ENCODE assay signal across 12 cellular contexts in genomic region chr4:82423245-82424054, GRCh38. TPM values are rescaled to one million over a fixed set of nuclear protein-coding genes. Genes with fewer than 3 reads are reported as not detected.
DNase-seq lines count a peak whose midpoint lies in the region; ATAC-seq and TF ChIP-seq lines count a peak whose summit lies in the region.
"Had no signal": no experiment of that assay in that cellular context is flagged by ENCODE, and none has a peak within 500 bp of the region (broad histone marks: within the 10 kb centered on the region; RNA-seq: fewer than 3 reads in every experiment).

No MANE protein-coding gene starts in this region.

- H3K4me3 ChIP-seq in AG10803 (ENCODE audit: low read length) (no peak overlapping the region), GM23338 (no peak overlapping the region)
- H3K4me3 ChIP-seq: psoas muscle had no signal

- H3F3A ChIP-seq in GM23338 (replicated peaks; ENCODE audit: low read depth): peaks cover 58% of the 10 kb centered on the region

- no peaks in the 10 kb centered on the region for H3K9me2 ChIP-seq in GM23338 (ENCODE audit: insufficient read depth)

- H3K4me1 Mint-ChIP-seq in GM23338 (peaks cover 14% of the 10 kb centered on the region), immature natural killer cell (peaks cover 35 to 63% of the 10 kb centered on the region in 2 donors)

- H3K4me1 ChIP-seq in GM23338 (ENCODE audit: insufficient read depth): peaks cover 13% of the 10 kb centered on the region

- H3K27me3 Mint-ChIP-seq in GM23338 (ENCODE audit: insufficient read depth, low read depth, poor library complexity) (peaks cover 16% of the 10 kb centered on the region), immature natural killer cell (ENCODE audit: low read depth in 3 of 3) (peaks cover 5 to 15% (median 15%) of the 10 kb centered on the region in 3 donors)

- TF ChIP-seq CTCF in AG10803 (conservative IDR thresholded peaks at IDR 0.05; ENCODE audit: low read length): no peak
- no peak for TF ChIP-seq CTCF in GM23338 (conservative IDR thresholded peaks at IDR 0.05; ENCODE audit: low read depth in 2 of 2)

- DNase-seq in AG10803 (ENCODE audit: low read depth): peak; percentile 33
- peak; percentile 17 for DNase-seq in GM23338 (ENCODE audit: low spot score)
- DNase-seq in SW 1271 (lab: John Stamatoyannopoulos, UW): peak; percentile 7 to 33
- no peak for DNase-seq in immature natural killer cell
- no peak for DNase-seq in HuH-7.5 (ENCODE audit: low spot score)
- no peak for DNase-seq in mesenteric fat pad (ENCODE audit: low spot score)
- DNase-seq: activated CD8-positive, alpha-beta memory T cell treated with anti-CD3 and anti-CD28 coated beads for 24 hours; cortex of kidney; NCI-H1048; psoas muscle had no signal

- no peaks in the 10 kb centered on the region for H3K27me3 ChIP-seq in GM23338 (ENCODE audit: insufficient read depth)

- H3K27ac Mint-ChIP-seq in GM23338 (peak overlapping the region; percentile 53; the same call in 1 of the 2 replicates), immature natural killer cell (peak overlapping the region in 4 of 6 donors; percentile 2 to 60 (median 10))

- no peak overlapping the region for H2AFZ ChIP-seq in GM23338

- peaks cover 37% of the 10 kb centered on the region for H3K79me2 ChIP-seq in GM23338 (replicated peaks; ENCODE audit: insufficient read depth)

- H3K9me3 Mint-ChIP-seq in GM23338 (no peaks in the 10 kb centered on the region; the same call in 2 of the 3 replicates), immature natural killer cell (no peaks in the 10 kb centered on the region)

- ATAC-seq in GM23338 (peak; percentile 9; the same call in 2 of the 3 replicates), HG02852 (IDR thresholded peaks at IDR 0.05; ENCODE audit: unreplicated experiment) (no peak), GM19455 (IDR thresholded peaks at IDR 0.05; ENCODE audit: unreplicated experiment) (no peak)

- peaks cover 58% of the 10 kb centered on the region for H3K36me3 Mint-ChIP-seq in GM23338 (ENCODE audit: low read depth)
- peaks cover 23 to 57% (median 45%) of the 10 kb centered on the region in 3 donors for H3K36me3 Mint-ChIP-seq in immature natural killer cell

- no peak overlapping the region for H3K4me2 ChIP-seq in GM23338

- H3K4me3 Mint-ChIP-seq in GM23338 (no peak overlapping the region; the same call in 2 of the 3 replicates), immature natural killer cell (no peak overlapping the region)

- H3K27ac ChIP-seq in GM23338 (ENCODE audit: low read depth): no peak overlapping the region
- H3K27ac ChIP-seq: psoas muscle had no signal

- peaks cover 48% of the 10 kb centered on the region for H3K36me3 ChIP-seq in GM23338 (ENCODE audit: insufficient read depth)

- H4K20me1 ChIP-seq in GM23338 (replicated peaks; ENCODE audit: insufficient read depth): peaks cover 40% of the 10 kb centered on the region

TF ChIP-seq in GM23338, 12 proteins besides CTCF, POLR2A, EP300 and RAD21:
- TF ChIP-seq ZNF462 (CRISPR knock-in tag; IDR thresholded peaks at IDR 0.05) (no peak), POLR2AphosphoS5 (IDR thresholded peaks at IDR 0.05; ENCODE audit: low read depth) (no peak; the same call in 1 of the 2 replicates), EZH2 (IDR thresholded peaks at IDR 0.05; ENCODE audit: low read depth, unreplicated experiment) (no peak), ZNF331 (CRISPR knock-in tag; IDR thresholded peaks at IDR 0.05; ENCODE audit: low read depth) (no peak), NANOG (IDR thresholded peaks at IDR 0.05; ENCODE audit: borderline replicate concordance) (no peak), JUNB (IDR thresholded peaks at IDR 0.05; ENCODE audit: unreplicated experiment) (no peak), CREB1 (CRISPR knock-in tag; IDR thresholded peaks at IDR 0.05; ENCODE audit: low read depth) (no peak)

RNA-seq across cellular contexts. Expression of gene HNRNPDL, which starts 6.8 kb away (rescaled TPM):
- 243 and 250 TPM in 2 replicates for total RNA-seq in GM23338 (2014; rRNA removed; shearing (Covaris generic))
- polyA plus RNA-seq in GM23338 (2016; fragmentation: Nextera tagmentation; extraction: Ambion mirVana) (336 and 354 TPM in 2 replicates), immature natural killer cell (100 to 1,000 TPM; 176 to 312 (median 204) TPM)
- 217 TPM for total RNA-seq in mesenteric fat pad

RNA-seq across cellular contexts. Expression of gene ENOPH1, which starts 6.9 kb away (rescaled TPM):
- total RNA-seq in GM23338 (2014; rRNA removed; shearing (Covaris generic)): 105 and 131 TPM in 2 replicates
- polyA plus RNA-seq in GM23338 (2016; fragmentation: Nextera tagmentation; extraction: Ambion mirVana) (137 and 146 TPM in 2 replicates), immature natural killer cell (10 to 100 TPM; 48.5 to 53.7 (median 53.2) TPM)
- total RNA-seq in mesenteric fat pad: 21.2 TPM

RNA-seq across cellular contexts. Expression of gene HNRNPD, which starts 49.7 kb away (rescaled TPM):
- 245 and 308 TPM in 2 replicates for total RNA-seq in GM23338 (2014; rRNA removed; shearing (Covaris generic))
- 768 and 785 TPM in 2 replicates for polyA plus RNA-seq in GM23338 (2016; fragmentation: Nextera tagmentation; extraction: Ambion mirVana)
- 100 to 1,000 TPM; 133 to 287 (median 221) TPM for polyA plus RNA-seq in immature natural killer cell
- 112 TPM for total RNA-seq in mesenteric fat pad

Comparison
In these comparisons a context has a peak if more than half of its experiments do, and no peak if none do; other contexts are left out.
1. DNase-seq: peak in AG10803 (single experiment), GM23338 (single experiment) and SW 1271 (2 of 2); none in immature natural killer cell (0 of 3), HuH-7.5 (single experiment) and mesenteric fat pad (single experiment).